22 cellular contexts compared by ENCODE assay signal in the genomic region with DNA sequence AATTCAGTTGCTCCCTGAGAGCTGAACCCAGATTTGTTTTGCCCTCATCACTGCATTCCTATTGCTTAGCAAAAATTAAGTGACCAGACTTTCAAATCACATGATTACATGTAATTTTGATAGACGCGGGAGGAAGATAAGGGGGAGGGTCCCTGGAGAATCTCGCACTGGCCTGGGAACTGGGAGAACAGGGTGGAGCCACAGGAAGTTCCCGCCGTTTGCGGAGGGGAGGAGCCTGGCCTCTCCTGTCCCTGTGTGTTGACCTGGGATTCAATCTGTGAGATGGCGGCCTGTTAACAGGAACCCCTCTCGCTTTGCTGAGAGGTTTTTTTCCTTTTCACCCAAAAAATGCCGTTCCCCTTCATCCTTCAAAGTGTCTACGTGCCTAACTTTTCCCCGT.
"Had no signal": no experiment of that assay in that cellular context is flagged by ENCODE, and none has a peak within 500 bp of the region (broad histone marks: within the 10 kb centered on the region; RNA-seq: fewer than 3 reads in every experiment).

No MANE protein-coding gene starts in this region.

- H3K9me3 ChIP-seq: colonic mucosa, esophagus muscularis mucosa, mucosa of descending colon, neutrophil, pancreas, right lobe of liver, stomach, tibial artery had no signal

- DNase-seq: colonic mucosa; effector CD8-positive, alpha-beta T cell; foreskin keratinocyte; hypothalamus; mesenchymal stem cell; mucosa of descending colon; naive B cell; pancreas; retina; right lobe of liver; small intestine; stimulated activated CD4-positive, alpha-beta T cell treated with anti-CD3 and anti-CD28 coated beads, Interleukin-15, amount 100 ng/mL, for 24 hours; stimulated activated CD4-positive, alpha-beta T cell treated with anti-CD3 and anti-CD28 coated beads, Interleukin-2, amount 100 ng/mL, for 48 hours; stimulated activated naive CD4-positive, alpha-beta T cell treated with Interleukin-2 at 50 U/mL for 16 hours; stomach; tibial artery; upper lobe of left lung had no signal

- H3K36me3 ChIP-seq: colonic mucosa, esophagus muscularis mucosa, gastroesophageal sphincter, neutrophil, pancreas, right lobe of liver, stomach, tibial artery, upper lobe of left lung had no signal

- H3K27me3 ChIP-seq: colonic mucosa, esophagus muscularis mucosa, foreskin keratinocyte, gastroesophageal sphincter, neutrophil, pancreas, right lobe of liver, stomach, tibial artery, upper lobe of left lung had no signal

- ATAC-seq: foreskin keratinocyte; gastroesophageal sphincter; mucosa of descending colon; natural killer cell treated with Interleukin-12 subunit alpha and Interleukin-12 subunit beta and Interleukin-15 and Interleukin-18, amount 100 ng/mL, for 72 hours; pancreas; right lobe of liver; stimulated activated effector memory CD8-positive, alpha-beta T cell treated with anti-CD3 and anti-CD28 coated beads, Interleukin-12 subunit alpha, Interleukin-12 subunit beta, amount 100 ng/mL, for 72 hours had no signal

- H3K4me3 ChIP-seq: colonic mucosa, esophagus muscularis mucosa, gastroesophageal sphincter, mucosa of descending colon, pancreas, right lobe of liver, stomach, tibial artery, upper lobe of left lung had no signal

- H3K4me1 ChIP-seq: colonic mucosa, esophagus muscularis mucosa, foreskin keratinocyte, gastroesophageal sphincter, pancreas, right lobe of liver, stomach, tibial artery, upper lobe of left lung had no signal

- H3K27ac ChIP-seq: colonic mucosa, esophagus muscularis mucosa, foreskin keratinocyte, gastroesophageal sphincter, neutrophil, pancreas, right lobe of liver, stomach, tibial artery, upper lobe of left lung had no signal
